3 cellular contexts compared by ENCODE assay signal in the genomic region with DNA sequence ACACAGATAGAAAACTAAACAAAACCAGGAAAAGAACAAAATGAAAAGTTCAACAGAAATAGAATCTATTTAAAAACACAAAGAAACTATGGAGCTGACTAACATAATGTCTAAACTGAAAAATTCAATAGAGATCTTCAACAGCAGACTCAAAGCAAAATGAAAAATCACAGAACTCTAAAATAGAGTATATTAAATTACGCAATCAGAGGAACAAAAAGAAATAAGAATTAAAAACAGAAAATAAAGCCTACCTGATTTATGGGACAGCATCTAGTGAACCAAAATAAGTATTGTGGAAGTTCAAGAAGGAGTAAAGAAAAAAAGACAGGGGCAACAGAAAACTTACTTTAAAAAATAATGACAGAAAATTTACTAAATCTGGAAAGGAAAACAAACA.
A peak's percentile ranks its signal among the peaks of the same experiment; 100 is the strongest.
TF ChIP-seq lines count a peak whose summit lies in the region.

No MANE protein-coding gene starts in this region.

TF ChIP-seq in IMR-90, 13 proteins besides CTCF, POLR2A, EP300 and RAD21:
- peak; percentile 81 for TF ChIP-seq CEBPB (IDR thresholded peaks at IDR 0.05; ENCODE audit: low read depth, low read length)
- no peak for TF ChIP-seq MAZ (IDR thresholded peaks at IDR 0.05; ENCODE audit: borderline replicate concordance, low read depth, low read length)

TF ChIP-seq in Ishikawa, 13 proteins besides CTCF, POLR2A, EP300 and RAD21:
- TF ChIP-seq CEBPB (IDR thresholded peaks at IDR 0.05), result 0 out of 2 replicates have a peak, but pooled peaks have one; percentile 14
- TF ChIP-seq TAF1 (IDR thresholded peaks at IDR 0.05; ENCODE audit: low read depth), result no peak

TF ChIP-seq in H1, 55 proteins besides CTCF, POLR2A, EP300 and RAD21:
- TF ChIP-seq CREB1 (IDR thresholded peaks at IDR 0.05) (no peak), NANOG (IDR thresholded peaks at IDR 0.05; ENCODE audit: insufficient read depth, low read depth, low read length, poor library complexity, severe bottlenecking) (no peak), CEBPB (IDR thresholded peaks at IDR 0.05; ENCODE audit: low read depth, low read length) (peak; percentile 38; the same call in 1 of the 2 replicates), KDM5A (IDR thresholded peaks at IDR 0.05; ENCODE audit: low read length) (no peak)
- TF ChIP-seq, protein P1, sequence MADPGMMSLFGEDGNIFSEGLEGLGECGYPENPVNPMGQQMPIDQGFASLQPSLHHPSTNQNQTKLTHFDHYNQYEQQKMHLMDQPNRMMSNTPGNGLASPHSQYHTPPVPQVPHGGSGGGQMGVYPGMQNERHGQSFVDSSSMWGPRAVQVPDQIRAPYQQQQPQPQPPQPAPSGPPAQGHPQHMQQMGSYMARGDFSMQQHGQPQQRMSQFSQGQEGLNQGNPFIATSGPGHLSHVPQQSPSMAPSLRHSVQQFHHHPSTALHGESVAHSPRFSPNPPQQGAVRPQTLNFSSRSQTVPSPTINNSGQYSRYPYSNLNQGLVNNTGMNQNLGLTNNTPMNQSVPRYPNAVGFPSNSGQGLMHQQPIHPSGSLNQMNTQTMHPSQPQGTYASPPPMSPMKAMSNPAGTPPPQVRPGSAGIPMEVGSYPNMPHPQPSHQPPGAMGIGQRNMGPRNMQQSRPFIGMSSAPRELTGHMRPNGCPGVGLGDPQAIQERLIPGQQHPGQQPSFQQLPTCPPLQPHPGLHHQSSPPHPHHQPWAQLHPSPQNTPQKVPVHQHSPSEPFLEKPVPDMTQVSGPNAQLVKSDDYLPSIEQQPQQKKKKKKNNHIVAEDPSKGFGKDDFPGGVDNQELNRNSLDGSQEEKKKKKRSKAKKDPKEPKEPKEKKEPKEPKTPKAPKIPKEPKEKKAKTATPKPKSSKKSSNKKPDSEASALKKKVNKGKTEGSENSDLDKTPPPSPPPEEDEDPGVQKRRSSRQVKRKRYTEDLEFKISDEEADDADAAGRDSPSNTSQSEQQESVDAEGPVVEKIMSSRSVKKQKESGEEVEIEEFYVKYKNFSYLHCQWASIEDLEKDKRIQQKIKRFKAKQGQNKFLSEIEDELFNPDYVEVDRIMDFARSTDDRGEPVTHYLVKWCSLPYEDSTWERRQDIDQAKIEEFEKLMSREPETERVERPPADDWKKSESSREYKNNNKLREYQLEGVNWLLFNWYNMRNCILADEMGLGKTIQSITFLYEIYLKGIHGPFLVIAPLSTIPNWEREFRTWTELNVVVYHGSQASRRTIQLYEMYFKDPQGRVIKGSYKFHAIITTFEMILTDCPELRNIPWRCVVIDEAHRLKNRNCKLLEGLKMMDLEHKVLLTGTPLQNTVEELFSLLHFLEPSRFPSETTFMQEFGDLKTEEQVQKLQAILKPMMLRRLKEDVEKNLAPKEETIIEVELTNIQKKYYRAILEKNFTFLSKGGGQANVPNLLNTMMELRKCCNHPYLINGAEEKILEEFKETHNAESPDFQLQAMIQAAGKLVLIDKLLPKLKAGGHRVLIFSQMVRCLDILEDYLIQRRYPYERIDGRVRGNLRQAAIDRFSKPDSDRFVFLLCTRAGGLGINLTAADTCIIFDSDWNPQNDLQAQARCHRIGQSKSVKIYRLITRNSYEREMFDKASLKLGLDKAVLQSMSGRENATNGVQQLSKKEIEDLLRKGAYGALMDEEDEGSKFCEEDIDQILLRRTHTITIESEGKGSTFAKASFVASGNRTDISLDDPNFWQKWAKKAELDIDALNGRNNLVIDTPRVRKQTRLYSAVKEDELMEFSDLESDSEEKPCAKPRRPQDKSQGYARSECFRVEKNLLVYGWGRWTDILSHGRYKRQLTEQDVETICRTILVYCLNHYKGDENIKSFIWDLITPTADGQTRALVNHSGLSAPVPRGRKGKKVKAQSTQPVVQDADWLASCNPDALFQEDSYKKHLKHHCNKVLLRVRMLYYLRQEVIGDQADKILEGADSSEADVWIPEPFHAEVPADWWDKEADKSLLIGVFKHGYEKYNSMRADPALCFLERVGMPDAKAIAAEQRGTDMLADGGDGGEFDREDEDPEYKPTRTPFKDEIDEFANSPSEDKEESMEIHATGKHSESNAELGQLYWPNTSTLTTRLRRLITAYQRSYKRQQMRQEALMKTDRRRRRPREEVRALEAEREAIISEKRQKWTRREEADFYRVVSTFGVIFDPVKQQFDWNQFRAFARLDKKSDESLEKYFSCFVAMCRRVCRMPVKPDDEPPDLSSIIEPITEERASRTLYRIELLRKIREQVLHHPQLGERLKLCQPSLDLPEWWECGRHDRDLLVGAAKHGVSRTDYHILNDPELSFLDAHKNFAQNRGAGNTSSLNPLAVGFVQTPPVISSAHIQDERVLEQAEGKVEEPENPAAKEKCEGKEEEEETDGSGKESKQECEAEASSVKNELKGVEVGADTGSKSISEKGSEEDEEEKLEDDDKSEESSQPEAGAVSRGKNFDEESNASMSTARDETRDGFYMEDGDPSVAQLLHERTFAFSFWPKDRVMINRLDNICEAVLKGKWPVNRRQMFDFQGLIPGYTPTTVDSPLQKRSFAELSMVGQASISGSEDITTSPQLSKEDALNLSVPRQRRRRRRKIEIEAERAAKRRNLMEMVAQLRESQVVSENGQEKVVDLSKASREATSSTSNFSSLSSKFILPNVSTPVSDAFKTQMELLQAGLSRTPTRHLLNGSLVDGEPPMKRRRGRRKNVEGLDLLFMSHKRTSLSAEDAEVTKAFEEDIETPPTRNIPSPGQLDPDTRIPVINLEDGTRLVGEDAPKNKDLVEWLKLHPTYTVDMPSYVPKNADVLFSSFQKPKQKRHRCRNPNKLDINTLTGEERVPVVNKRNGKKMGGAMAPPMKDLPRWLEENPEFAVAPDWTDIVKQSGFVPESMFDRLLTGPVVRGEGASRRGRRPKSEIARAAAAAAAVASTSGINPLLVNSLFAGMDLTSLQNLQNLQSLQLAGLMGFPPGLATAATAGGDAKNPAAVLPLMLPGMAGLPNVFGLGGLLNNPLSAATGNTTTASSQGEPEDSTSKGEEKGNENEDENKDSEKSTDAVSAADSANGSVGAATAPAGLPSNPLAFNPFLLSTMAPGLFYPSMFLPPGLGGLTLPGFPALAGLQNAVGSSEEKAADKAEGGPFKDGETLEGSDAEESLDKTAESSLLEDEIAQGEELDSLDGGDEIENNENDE (IDR thresholded peaks at IDR 0.05; ENCODE audit: insufficient replicate concordance, low read length), result no peak
